ENCODE assay signal across 15 cellular contexts in the genomic region with DNA sequence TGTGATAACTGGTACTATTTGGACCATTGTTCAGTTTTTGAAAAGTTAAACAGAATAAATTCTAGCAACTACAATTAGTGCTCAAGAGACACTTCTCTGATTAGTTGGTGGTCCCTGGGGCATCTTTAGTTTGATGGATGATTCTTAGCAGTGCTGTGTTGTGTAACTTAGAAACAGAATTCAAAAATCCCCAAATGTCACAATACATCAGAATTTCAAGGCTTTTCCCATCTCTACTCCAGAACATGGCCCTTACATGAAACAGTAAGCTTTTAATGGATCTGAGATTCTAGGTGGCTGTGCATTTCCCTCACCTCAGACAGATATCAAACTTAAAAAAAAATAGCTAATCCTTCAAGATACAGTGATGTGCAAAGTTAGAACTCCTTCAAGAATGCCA.
A peak's percentile ranks its signal among the peaks of the same experiment; 100 is the strongest.
DNase-seq lines count a peak whose midpoint lies in the region; ATAC-seq and TF ChIP-seq lines count a peak whose summit lies in the region.
"Had no signal": no experiment of that assay in that cellular context is flagged by ENCODE, and none has a peak within 500 bp of the region (broad histone marks: within the 10 kb centered on the region; RNA-seq: fewer than 3 reads in every experiment).

No MANE protein-coding gene starts in this region.

- TF ChIP-seq CTCF in AG10803 (conservative IDR thresholded peaks at IDR 0.05; ENCODE audit: low read length) (no peak), fibroblast of mammary gland (conservative IDR thresholded peaks at IDR 0.05; ENCODE audit: control insufficient read depth, insufficient read depth, low read depth, low read length) (no peak)

- H3K4me3 ChIP-seq in AG10803 (ENCODE audit: low read length), result no peak overlapping the region
- no peak overlapping the region for H3K4me3 ChIP-seq in fibroblast of mammary gland (ENCODE audit: control insufficient read depth, low read depth, low read length)
- H3K4me3 ChIP-seq: GM23338, HAP-1 had no signal

- no peak for ATAC-seq in GM18907 (IDR thresholded peaks at IDR 0.05; ENCODE audit: unreplicated experiment)
- no peak for ATAC-seq in HG02763 (IDR thresholded peaks at IDR 0.05; ENCODE audit: unreplicated experiment)
- no peak for ATAC-seq in HG03378 (IDR thresholded peaks at IDR 0.05; ENCODE audit: unreplicated experiment)
- ATAC-seq: GM23338 had no signal

- DNase-seq in AG10803 (ENCODE audit: low read depth), result peak; percentile 6
- peak; percentile 42 for DNase-seq in amniotic epithelial cell (ENCODE audit: low read depth)
- DNase-seq in fibroblast of mammary gland (ENCODE audit: low read depth), result peak; percentile 28
- DNase-seq in NCI-H2107 treated with DMSO at 0.1 percent for 48 hours (lab: John Stamatoyannopoulos, UW; ENCODE audit: unreplicated experiment), result no peak
- DNase-seq: C1 segment of cervical spinal cord; Calu3; CD4-positive, alpha-beta memory T cell; COR-L47; DMS79 treated with DMSO at 0.1 percent for 48 hours; HFFc6 had no signal
